22 cellular contexts compared by ENCODE assay signal in genomic region chr7:74197449-74198108, GRCh38. TPM values are rescaled to one million over a fixed set of nuclear protein-coding genes. Genes with fewer than 3 reads are reported as not detected.
DNase-seq lines count a peak whose midpoint lies in the region; ATAC-seq and TF ChIP-seq lines count a peak whose summit lies in the region.
"Had no signal": no experiment of that assay in that cellular context is flagged by ENCODE, and none has a peak within 500 bp of the region (broad histone marks: within the 10 kb centered on the region; RNA-seq: fewer than 3 reads in every experiment).

No MANE protein-coding gene starts in this region.

- peak in 1 of 2 donors; percentile 16 for ATAC-seq in activated T-cell treated with anti-CD3 and anti-CD28 coated beads, Interleukin-2, amount 50 U/mL, for 72 hours (replicated peaks in 1 of 2)
- ATAC-seq in RWPE2 (ENCODE audit: low read depth), result no peak
- no peak for ATAC-seq in sciatic nerve
- ATAC-seq: heart left ventricle had no signal

- no peak overlapping the region for H3K27ac ChIP-seq in RWPE2 (ENCODE audit: poor library complexity, severe bottlenecking)
- H3K27ac ChIP-seq in effector memory CD4-positive, alpha-beta T cell (ENCODE audit: insufficient read depth, low read length, poor library complexity, severe bottlenecking), result no peak overlapping the region
- H3K27ac ChIP-seq: heart left ventricle, HL-60, tibial artery had no signal

- no peaks in the 10 kb centered on the region for H3K9me3 Mint-ChIP-seq in activated T-cell treated with anti-CD3 and anti-CD28 coated beads, Interleukin-2, amount 50 U/mL, for 72 hours
- H3K9me3 Mint-ChIP-seq in endothelial cell (ENCODE audit: unreplicated experiment), result no peaks in the 10 kb centered on the region
- H3K9me3 Mint-ChIP-seq: activated CD4-positive, alpha-beta memory T cell treated with anti-CD3 and anti-CD28 coated beads for 36 hours; H9 had no signal

- peaks cover 9% of the 10 kb centered on the region for H3K4me1 Mint-ChIP-seq in activated T-cell treated with anti-CD3 and anti-CD28 coated beads, Interleukin-2, amount 50 U/mL, for 72 hours (ENCODE audit: low read depth)
- no peaks in the 10 kb centered on the region for H3K4me1 Mint-ChIP-seq in endothelial cell (ENCODE audit: unreplicated experiment)

- peaks cover 4 to 17% of the 10 kb centered on the region in 2 donors for H3K36me3 Mint-ChIP-seq in activated T-cell treated with anti-CD3 and anti-CD28 coated beads, Interleukin-2, amount 50 U/mL, for 72 hours (ENCODE audit: insufficient read depth in 2 of 2)
- peaks cover 35% of the 10 kb centered on the region for H3K36me3 Mint-ChIP-seq in endothelial cell (ENCODE audit: low read depth, unreplicated experiment)

- H3K4me1 ChIP-seq in RWPE2 (ENCODE audit: insufficient read depth, poor library complexity, severe bottlenecking), result peaks cover 10% of the 10 kb centered on the region
- H3K4me1 ChIP-seq in effector memory CD4-positive, alpha-beta T cell (ENCODE audit: control insufficient read depth, insufficient read depth, low read length, poor library complexity, severe bottlenecking), result no peaks in the 10 kb centered on the region
- H3K4me1 ChIP-seq: tibial artery had no signal

- no peaks in the 10 kb centered on the region for H3K9me3 ChIP-seq in RWPE2 (ENCODE audit: severe bottlenecking)
- H3K9me3 ChIP-seq in effector memory CD4-positive, alpha-beta T cell (ENCODE audit: control insufficient read depth, low read length), result no peaks in the 10 kb centered on the region
- H3K9me3 ChIP-seq: heart left ventricle, tibial artery had no signal

- peak overlapping the region; percentile 2 for H3K27ac Mint-ChIP-seq in activated T-cell treated with anti-CD3 and anti-CD28 coated beads, Interleukin-2, amount 50 U/mL, for 72 hours
- peak overlapping the region; percentile 71 for H3K27ac Mint-ChIP-seq in endothelial cell (ENCODE audit: unreplicated experiment)
- H3K27ac Mint-ChIP-seq: activated CD4-positive, alpha-beta memory T cell treated with anti-CD3 and anti-CD28 coated beads for 36 hours; progenitor cell of endocrine pancreas had no signal

- no peak overlapping the region for H3K4me3 ChIP-seq in RWPE2 (ENCODE audit: severe bottlenecking)
- H3K4me3 ChIP-seq in effector memory CD4-positive, alpha-beta T cell (ENCODE audit: insufficient read depth, low read depth, low read length, poor library complexity, severe bottlenecking), result no peak overlapping the region
- H3K4me3 ChIP-seq: heart left ventricle, tibial artery had no signal

- no peaks in the 10 kb centered on the region for H3K27me3 ChIP-seq in RWPE2 (ENCODE audit: insufficient read depth, poor library complexity, severe bottlenecking)
- no peaks in the 10 kb centered on the region for H3K27me3 ChIP-seq in effector memory CD4-positive, alpha-beta T cell (replicated peaks; ENCODE audit: control insufficient read depth, insufficient read depth, low read length, poor library complexity, severe bottlenecking)
- H3K27me3 ChIP-seq: heart left ventricle, tibial artery had no signal

- no peak for DNase-seq in activated T-cell treated with anti-CD3 and anti-CD28 coated beads, Interleukin-2, amount 50 U/mL, for 72 hours
- DNase-seq in activated T-cell treated with anti-CD3 and anti-CD28 coated beads, Interleukin-2, amount 50 U/mL, for 1 hour, result no peak
- DNase-seq in RWPE2 (ENCODE audit: low spot score) (peak; percentile 4), endothelial cell (ENCODE audit: low spot score) (no peak), sciatic nerve (ENCODE audit: low spot score) (peak; percentile 47), NCI-H774 (lab: John Stamatoyannopoulos, UW) (no peak)
- no peak for DNase-seq in stimulated activated CD4-positive, alpha-beta T cell treated with anti-CD3 and anti-CD28 coated beads, Interleukin-4, amount 100 ng/mL, for 4 hours
- no peak for DNase-seq in effector memory CD4-positive, alpha-beta T cell
- DNase-seq: ACHN; activated CD4-positive, alpha-beta memory T cell treated with anti-CD3 and anti-CD28 coated beads for 36 hours; amniotic stem cell; H9; heart left ventricle; KBM-7; MV-4-11; NCI-H187 treated with DMSO at 0.1 percent for 48 hours; NCI-H446 treated with DMSO at 0.1 percent for 48 hours; RPMI8226; small intestine had no signal

- TF ChIP-seq CTCF in RWPE2 (IDR thresholded peaks at IDR 0.05; ENCODE audit: poor library complexity, severe bottlenecking), result no peak
- no peak for TF ChIP-seq CTCF in endothelial cell (IDR thresholded peaks at IDR 0.05; ENCODE audit: unreplicated experiment)

- H3K36me3 ChIP-seq in RWPE2 (ENCODE audit: low read depth), result peaks cover 31% of the 10 kb centered on the region
- H3K36me3 ChIP-seq in effector memory CD4-positive, alpha-beta T cell (ENCODE audit: control insufficient read depth, insufficient read depth, low read length), result peaks cover 29% of the 10 kb centered on the region

- intact Hi-C loops in sciatic nerve (cut with DNase I), result no loop called here

- H3K4me3 Mint-ChIP-seq in activated T-cell treated with anti-CD3 and anti-CD28 coated beads, Interleukin-2, amount 50 U/mL, for 72 hours, result no peak overlapping the region
- peak overlapping the region; percentile 83 for H3K4me3 Mint-ChIP-seq in endothelial cell (ENCODE audit: unreplicated experiment)
- H3K4me3 Mint-ChIP-seq: activated CD4-positive, alpha-beta memory T cell treated with anti-CD3 and anti-CD28 coated beads for 36 hours; H9 had no signal

- H3K27me3 Mint-ChIP-seq in activated T-cell treated with anti-CD3 and anti-CD28 coated beads, Interleukin-2, amount 50 U/mL, for 72 hours (ENCODE audit: low read depth), result no peaks in the 10 kb centered on the region
- H3K27me3 Mint-ChIP-seq in endothelial cell (ENCODE audit: unreplicated experiment), result peaks cover 3% of the 10 kb centered on the region
- H3K27me3 Mint-ChIP-seq: activated CD4-positive, alpha-beta memory T cell treated with anti-CD3 and anti-CD28 coated beads for 36 hours; progenitor cell of endocrine pancreas had no signal

RNA-seq across cellular contexts. Expression of gene LAT2, which starts 12.2 kb away (rescaled TPM):
- 1 to 10 TPM; 3.7 to 7.6 TPM for total RNA-seq in activated T-cell treated with anti-CD3 and anti-CD28 coated beads, Interleukin-2, amount 50 U/mL, for 72 hours
- total RNA-seq in endothelial cell (ENCODE audit: unreplicated experiment) (0.64 TPM), sciatic nerve (12.5 TPM)

RNA-seq across cellular contexts. Expression of gene EIF4H, which starts 23.4 kb away (rescaled TPM):
- total RNA-seq in activated T-cell treated with anti-CD3 and anti-CD28 coated beads, Interleukin-2, amount 50 U/mL, for 72 hours, result 100 to 1,000 TPM; 452 to 457 TPM
- total RNA-seq in endothelial cell (ENCODE audit: unreplicated experiment), result 274 TPM
- total RNA-seq in sciatic nerve, result 213 TPM

RNA-seq across cellular contexts. Expression of gene RFC2, which starts 56.6 kb away (rescaled TPM):
- total RNA-seq in activated T-cell treated with anti-CD3 and anti-CD28 coated beads, Interleukin-2, amount 50 U/mL, for 72 hours, result 10 to 100 TPM; 62.9 to 95.3 TPM
- total RNA-seq in endothelial cell (ENCODE audit: unreplicated experiment) (38.8 TPM), sciatic nerve (17.1 TPM)

Comparison
In these comparisons a context has a peak if more than half of its experiments do, and no peak if none do; other contexts are left out.
1. DNase-seq: peak in RWPE2 (single experiment) and sciatic nerve (single experiment); none in activated T-cell treated with anti-CD3 and anti-CD28 coated beads, Interleukin-2, amount 50 U/mL, for 72 hours (0 of 2), activated T-cell treated with anti-CD3 and anti-CD28 coated beads, Interleukin-2, amount 50 U/mL, for 1 hour (single experiment), endothelial cell (single experiment), NCI-H774 (single experiment), stimulated activated CD4-positive, alpha-beta T cell treated with anti-CD3 and anti-CD28 coated beads, Interleukin-4, amount 100 ng/mL, for 4 hours (0 of 2) and effector memory CD4-positive, alpha-beta T cell (0 of 3).